1 cellular context compared by ENCODE assay signal in the genomic region with DNA sequence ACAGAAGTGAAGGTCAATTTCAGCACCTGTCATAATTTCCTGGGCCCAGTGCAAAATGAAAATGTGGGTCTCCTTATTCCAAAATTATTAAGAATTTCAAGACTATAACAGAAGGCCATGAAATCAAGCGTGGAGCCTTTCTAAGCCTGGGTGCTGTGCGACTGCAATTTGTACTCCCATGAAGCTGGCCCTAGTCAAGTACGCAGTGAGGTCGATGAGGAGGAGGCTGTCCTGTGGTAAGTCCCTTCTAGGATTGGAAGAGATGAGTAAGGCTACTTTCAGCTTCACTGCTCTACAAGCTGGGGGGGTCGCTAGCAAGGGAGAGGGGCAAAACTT.
TF ChIP-seq lines count a peak whose summit lies in the region.

No MANE protein-coding gene starts in this region.

TF ChIP-seq in H1, 55 proteins besides CTCF, POLR2A, EP300 and RAD21:
- TF ChIP-seq SP4 (IDR thresholded peaks at IDR 0.05; ENCODE audit: low read length), result no peak
- no peak for TF ChIP-seq CREB1 (IDR thresholded peaks at IDR 0.05)
- no peak for TF ChIP-seq PHF8 (conservative IDR thresholded peaks at IDR 0.05; ENCODE audit: low read depth, low read length)
- no peak for TF ChIP-seq CHD1 (IDR thresholded peaks at IDR 0.05; ENCODE audit: low read depth, low read length)
- TF ChIP-seq, protein P1, sequence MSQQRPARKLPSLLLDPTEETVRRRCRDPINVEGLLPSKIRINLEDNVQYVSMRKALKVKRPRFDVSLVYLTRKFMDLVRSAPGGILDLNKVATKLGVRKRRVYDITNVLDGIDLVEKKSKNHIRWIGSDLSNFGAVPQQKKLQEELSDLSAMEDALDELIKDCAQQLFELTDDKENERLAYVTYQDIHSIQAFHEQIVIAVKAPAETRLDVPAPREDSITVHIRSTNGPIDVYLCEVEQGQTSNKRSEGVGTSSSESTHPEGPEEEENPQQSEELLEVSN (IDR thresholded peaks at IDR 0.05), result no peak
- TF ChIP-seq TAF1 (IDR thresholded peaks at IDR 0.05; ENCODE audit: low read depth, low read length), result no peak
- no peak for TF ChIP-seq TCF12 (IDR thresholded peaks at IDR 0.05; ENCODE audit: low read depth, low read length)
- TF ChIP-seq SUZ12 (IDR thresholded peaks at IDR 0.05; ENCODE audit: low read length), result no peak
TF ChIP-seq in H1: peak in this region for 0.
